Comparison of ENCODE assay signal across 27 cellular contexts in the genomic region with DNA sequence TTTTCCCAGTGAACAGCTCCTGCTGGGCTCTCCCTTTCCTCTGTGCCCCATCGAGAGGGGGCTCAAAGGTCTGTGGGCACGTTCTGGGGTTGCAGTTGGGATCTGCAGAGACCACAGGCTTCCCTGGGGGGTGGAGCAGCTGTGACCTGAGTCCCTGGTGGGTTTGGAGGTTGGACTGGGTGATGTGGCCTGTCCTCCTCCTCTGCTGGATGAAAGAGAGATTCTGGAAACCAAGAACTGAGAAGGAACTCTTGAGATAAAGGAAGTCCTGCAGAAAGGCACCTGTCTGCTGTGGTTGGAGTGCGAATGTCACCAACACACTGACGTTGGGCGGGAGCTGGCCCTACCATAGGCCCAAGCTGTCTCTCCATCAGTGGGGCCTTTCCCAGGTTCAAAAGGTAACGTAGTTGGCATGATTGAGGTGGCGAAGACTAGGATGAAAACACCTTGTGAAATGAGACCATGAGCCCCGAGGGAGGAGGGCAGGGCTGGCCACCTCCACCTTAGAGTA.
"Had no signal": no experiment of that assay in that cellular context is flagged by ENCODE, and none has a peak within 500 bp of the region (broad histone marks: within the 10 kb centered on the region; RNA-seq: fewer than 3 reads in every experiment).

No MANE protein-coding gene starts in this region.

- H3K9me3 Mint-ChIP-seq: activated CD4-positive, alpha-beta T cell treated with anti-CD3 and anti-CD28 coated beads, Interleukin-2, amount 10 ng/mL, durations not matched to agents 24 days and 14 days; activated naive CD4-positive, alpha-beta T cell treated with anti-CD3 and anti-CD28 coated beads, Interleukin-2, amount 50 U/mL, for 24 hours; activated T-cell treated with anti-CD3 and anti-CD28 coated beads, Interleukin-2, amount 50 U/mL, for 24 hours; activated T-helper 1 cell treated with anti-CD3 and anti-CD28 coated beads, Interleukin-12 subunit alpha, Interleukin-12 subunit beta, Interleukin-2, Interleukin-4 antibody, amounts not matched to agents 30 ng/mL and 10 ng/mL and 1 ng/mL, durations not matched to agents 14 hours and 24 hours and 36 hours; dendritic cell treated with granulocyte-macrophage colony-stimulating factor and Interleukin-4, amounts not matched to agents 40 ng/mL and 50 ng/mL, for 4 days; WTC11 had no signal

- ATAC-seq: activated CD8-positive, alpha-beta memory T cell treated with anti-CD3 and anti-CD28 coated beads, Interleukin-2, amount 10 ng/mL, durations not matched to agents 7 days and 5 days; body of pancreas; PC-3; T-helper 17 cell; WTC11 had no signal

- H3K4me3 Mint-ChIP-seq: activated CD4-positive, alpha-beta T cell treated with anti-CD3 and anti-CD28 coated beads, Interleukin-2, amount 10 ng/mL, durations not matched to agents 24 days and 14 days; activated CD8-positive, alpha-beta memory T cell treated with anti-CD3 and anti-CD28 coated beads, Interleukin-2, amount 10 ng/mL, durations not matched to agents 7 days and 5 days; activated naive CD4-positive, alpha-beta T cell treated with anti-CD3 and anti-CD28 coated beads, Interleukin-2, amount 50 U/mL, for 24 hours; activated T-cell treated with anti-CD3 and anti-CD28 coated beads, Interleukin-2, amount 50 U/mL, for 24 hours; activated T-helper 1 cell treated with anti-CD3 and anti-CD28 coated beads, Interleukin-12 subunit alpha, Interleukin-12 subunit beta, Interleukin-2, Interleukin-4 antibody, amounts not matched to agents 30 ng/mL and 10 ng/mL and 1 ng/mL, durations not matched to agents 14 hours and 24 hours and 36 hours; dendritic cell treated with granulocyte-macrophage colony-stimulating factor and Interleukin-4, amounts not matched to agents 40 ng/mL and 50 ng/mL, for 4 days; T-helper 17 cell; WTC11 had no signal

- DNase-seq: activated CD4-positive, alpha-beta T cell treated with anti-CD3 and anti-CD28 coated beads for 1 hour; activated CD4-positive, alpha-beta T cell treated with anti-CD3 and anti-CD28 coated beads, Interleukin-2, amount 10 ng/mL, durations not matched to agents 24 days and 14 days; activated CD4-positive, alpha-beta T cell treated with anti-CD3 and anti-CD28 coated beads, Interleukin-2, amount 50 U/mL, for 48 hours; activated CD8-positive, alpha-beta memory T cell treated with anti-CD3 and anti-CD28 coated beads, Interleukin-2, amount 10 ng/mL, durations not matched to agents 7 days and 5 days; activated effector memory CD4-positive, alpha-beta T cell treated with Interleukin-2 at 50 U/mL for 16 hours; activated naive CD4-positive, alpha-beta T cell; activated T-cell treated with anti-CD3 and anti-CD28 coated beads, Interleukin-2, amount 50 U/mL, for 24 hours; body of pancreas; central memory CD4-positive, alpha-beta T cell; NCI-H1092; NCI-H1417 treated with DMSO at 0.1 percent for 48 hours; NCI-H1694; NCI-H2029 treated with DMSO at 0.1 percent for 48 hours; NCI-H345; NCI-H510A; NCI-H69; PC-3; SHP77 treated with DMSO at 0.1 percent for 48 hours; T-helper 17 cell; T-helper 9 cell had no signal

- H3K36me3 ChIP-seq: ascending aorta had no signal

- H3K4me3 ChIP-seq: ascending aorta, body of pancreas had no signal

- H3K9me3 ChIP-seq: ascending aorta, body of pancreas had no signal

- FAIRE-seq: bronchial epithelial cell, RCC 7860 had no signal

- H3K4me1 Mint-ChIP-seq: activated CD4-positive, alpha-beta T cell treated with anti-CD3 and anti-CD28 coated beads, Interleukin-2, amount 10 ng/mL, durations not matched to agents 24 days and 14 days; activated CD8-positive, alpha-beta memory T cell treated with anti-CD3 and anti-CD28 coated beads, Interleukin-2, amount 10 ng/mL, durations not matched to agents 7 days and 5 days; activated naive CD4-positive, alpha-beta T cell treated with anti-CD3 and anti-CD28 coated beads, Interleukin-2, amount 50 U/mL, for 24 hours had no signal

- H3K27me3 ChIP-seq: ascending aorta, body of pancreas had no signal

- H3K4me1 ChIP-seq: ascending aorta, body of pancreas had no signal

- H3K36me3 Mint-ChIP-seq: activated CD8-positive, alpha-beta memory T cell treated with anti-CD3 and anti-CD28 coated beads, Interleukin-2, amount 10 ng/mL, durations not matched to agents 7 days and 5 days; activated naive CD4-positive, alpha-beta T cell treated with anti-CD3 and anti-CD28 coated beads, Interleukin-2, amount 50 U/mL, for 24 hours; WTC11 had no signal

- H3K27ac Mint-ChIP-seq: activated CD4-positive, alpha-beta T cell treated with anti-CD3 and anti-CD28 coated beads, Interleukin-2, amount 10 ng/mL, durations not matched to agents 24 days and 14 days; activated CD8-positive, alpha-beta memory T cell treated with anti-CD3 and anti-CD28 coated beads, Interleukin-2, amount 10 ng/mL, durations not matched to agents 7 days and 5 days; activated naive CD4-positive, alpha-beta T cell treated with anti-CD3 and anti-CD28 coated beads, Interleukin-2, amount 50 U/mL, for 24 hours; activated T-cell treated with anti-CD3 and anti-CD28 coated beads, Interleukin-2, amount 50 U/mL, for 24 hours; activated T-helper 1 cell treated with anti-CD3 and anti-CD28 coated beads, Interleukin-12 subunit alpha, Interleukin-12 subunit beta, Interleukin-2, Interleukin-4 antibody, amounts not matched to agents 30 ng/mL and 10 ng/mL and 1 ng/mL, durations not matched to agents 14 hours and 24 hours and 36 hours; dendritic cell treated with granulocyte-macrophage colony-stimulating factor and Interleukin-4, amounts not matched to agents 40 ng/mL and 50 ng/mL, for 4 days; T-helper 17 cell; WTC11 had no signal

- H3K27ac ChIP-seq: ascending aorta, body of pancreas had no signal
